1 cellular context compared by ENCODE assay signal in the genomic region with DNA sequence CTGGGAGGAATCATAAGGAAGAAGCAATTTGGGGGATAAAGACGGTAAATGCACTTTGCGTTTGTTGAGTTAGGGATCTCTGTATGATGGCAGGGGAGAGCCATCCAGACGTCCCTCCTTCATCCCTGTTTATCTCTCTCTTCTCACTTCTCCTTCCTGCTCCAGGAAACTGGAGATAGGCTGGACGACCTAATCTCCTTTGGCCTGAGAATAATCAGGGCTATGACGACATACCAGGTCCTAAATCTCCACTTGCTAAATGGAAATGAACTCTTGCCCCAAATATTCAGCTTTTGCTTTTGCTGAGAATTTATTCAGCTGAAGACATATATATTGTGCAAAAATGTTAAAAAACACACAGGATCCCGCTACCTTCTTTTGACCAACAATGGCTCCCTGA.
TF ChIP-seq lines count a peak whose summit lies in the region.

No MANE protein-coding gene starts in this region.

TF ChIP-seq in IMR-90, 13 proteins besides CTCF, POLR2A, EP300 and RAD21:
- TF ChIP-seq CEBPB (IDR thresholded peaks at IDR 0.05; ENCODE audit: low read depth, low read length) (peak; percentile 59), MXI1 (IDR thresholded peaks at IDR 0.05; ENCODE audit: borderline replicate concordance, low read depth, low read length) (no peak)
TF ChIP-seq in IMR-90: peak in this region for 1.
